In the genomic region with DNA sequence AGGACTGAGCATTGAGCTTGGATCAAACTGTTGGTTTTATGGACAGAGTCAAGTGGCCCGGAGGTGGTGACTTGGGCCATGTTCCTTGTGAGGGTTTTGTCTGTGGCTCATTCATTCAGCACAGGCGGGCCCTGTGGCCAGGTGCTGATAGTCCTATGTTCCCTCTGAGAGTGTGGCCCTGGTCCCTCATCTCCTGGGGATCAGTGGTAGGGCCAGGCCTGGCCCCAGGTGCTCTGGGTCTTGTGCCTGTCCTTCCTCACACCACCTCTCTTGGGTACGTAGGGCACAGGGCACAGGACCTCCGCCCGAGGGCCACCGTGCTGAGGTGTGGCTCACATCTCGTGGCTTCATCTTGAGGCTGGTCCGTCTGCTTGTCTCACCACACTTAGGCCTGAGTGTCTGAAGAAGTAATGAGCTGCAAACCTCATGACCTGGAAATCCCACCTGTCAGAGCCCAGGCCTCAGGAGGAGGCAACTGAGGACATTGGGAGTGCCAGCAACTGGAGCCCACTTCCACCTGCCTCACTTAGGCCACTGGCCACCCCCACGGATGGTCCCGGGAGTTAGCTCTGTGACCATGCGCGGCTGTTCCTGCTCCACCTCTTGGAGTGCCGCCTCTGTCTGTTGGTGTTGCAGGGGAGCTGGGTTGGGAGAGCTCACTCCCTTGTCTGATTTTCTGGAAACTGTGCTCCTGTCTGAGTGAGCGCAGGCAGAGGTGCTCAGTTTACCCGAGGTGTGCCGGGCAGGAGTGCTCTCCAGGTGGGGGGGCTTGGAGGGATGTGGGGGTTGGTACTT, we compare ENCODE assay signal across 11 cellular contexts.
"Had no signal": no experiment of that assay in that cellular context is flagged by ENCODE, and none has a peak within 500 bp of the region (broad histone marks: within the 10 kb centered on the region; RNA-seq: fewer than 3 reads in every experiment).

No MANE protein-coding gene starts in this region.

- H3K27ac Mint-ChIP-seq: activated naive CD4-positive, alpha-beta T cell treated with anti-CD3 and anti-CD28 coated beads, Interleukin-2, amount 50 U/mL, for 24 hours had no signal

- H3K36me3 Mint-ChIP-seq: activated naive CD4-positive, alpha-beta T cell treated with anti-CD3 and anti-CD28 coated beads, Interleukin-2, amount 50 U/mL, for 24 hours; natural killer cell treated with Interleukin-12 subunit alpha and Interleukin-12 subunit beta and Interleukin-15 and Interleukin-18, amount 100 ng/mL, for 72 hours had no signal

- H3K4me3 Mint-ChIP-seq: activated naive CD4-positive, alpha-beta T cell treated with anti-CD3 and anti-CD28 coated beads, Interleukin-2, amount 50 U/mL, for 24 hours; natural killer cell treated with Interleukin-12 subunit alpha and Interleukin-12 subunit beta and Interleukin-15 and Interleukin-18, amount 100 ng/mL, for 72 hours had no signal

- H3K9me3 ChIP-seq: adrenal gland, esophagus muscularis mucosa, right lobe of liver, vagina had no signal

- ATAC-seq: activated CD4-positive, CD25-positive, alpha-beta regulatory T cell treated with anti-CD3 and anti-CD28 coated beads, Interleukin-2, amount 50 U/mL, for 24 hours had no signal

- H3K27me3 ChIP-seq: adrenal gland, esophagus muscularis mucosa, right lobe of liver, vagina had no signal

- H3K4me3 ChIP-seq: adrenal gland, esophagus muscularis mucosa, right lobe of liver, vagina had no signal

- DNase-seq: activated T-cell treated with anti-CD3 and anti-CD28 coated beads for 4 hours, mesenchymal stem cell, occipital lobe, right lobe of liver had no signal

- H3K4me1 ChIP-seq: right lobe of liver had no signal

- H3K27ac ChIP-seq: right lobe of liver had no signal

- H3K27me3 Mint-ChIP-seq: activated naive CD4-positive, alpha-beta T cell treated with anti-CD3 and anti-CD28 coated beads, Interleukin-2, amount 50 U/mL, for 24 hours; natural killer cell treated with Interleukin-12 subunit alpha and Interleukin-12 subunit beta and Interleukin-15 and Interleukin-18, amount 100 ng/mL, for 72 hours; progenitor cell of endocrine pancreas had no signal

- H3K9me3 Mint-ChIP-seq: activated naive CD4-positive, alpha-beta T cell treated with anti-CD3 and anti-CD28 coated beads, Interleukin-2, amount 50 U/mL, for 24 hours; natural killer cell treated with Interleukin-12 subunit alpha and Interleukin-12 subunit beta and Interleukin-15 and Interleukin-18, amount 100 ng/mL, for 72 hours had no signal
